ENCODE assay signal across 15 cellular contexts in the genomic region with DNA sequence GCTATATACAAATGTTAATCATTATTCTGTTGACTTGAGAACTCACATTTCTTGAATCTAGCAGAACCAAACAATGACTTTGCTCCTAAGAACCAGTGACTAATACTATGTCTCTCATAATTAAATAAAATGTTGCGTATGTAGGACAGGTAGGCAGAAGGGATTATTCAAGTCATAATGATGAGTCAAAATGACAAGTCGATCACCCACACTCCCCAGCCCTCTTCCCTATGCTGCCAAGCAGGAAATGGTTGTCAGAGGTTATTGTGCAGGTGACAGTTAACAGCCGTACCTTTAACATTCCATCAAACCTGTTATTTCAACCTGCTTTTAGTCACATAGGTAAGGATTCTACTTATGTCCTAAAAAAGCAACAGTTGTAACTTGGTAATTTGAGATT. TPM values are rescaled to one million over a fixed set of nuclear protein-coding genes. Genes with fewer than 3 reads are reported as not detected.
DNase-seq lines count a peak whose midpoint lies in the region; ATAC-seq and TF ChIP-seq lines count a peak whose summit lies in the region.
"Had no signal": no experiment of that assay in that cellular context is flagged by ENCODE, and none has a peak within 500 bp of the region (broad histone marks: within the 10 kb centered on the region; RNA-seq: fewer than 3 reads in every experiment).

No MANE protein-coding gene starts in this region.

- H3K4me3 Mint-ChIP-seq in activated T-helper 17 cell treated with anti-CD3 and anti-CD28 coated beads, Interleukin-2, amount 50 U/mL, for 72 hours, result peak overlapping the region; percentile 54
- no peak overlapping the region for H3K4me3 Mint-ChIP-seq in stimulated activated naive CD8-positive, alpha-beta T cell treated with anti-CD3 and anti-CD28 coated beads, Interleukin-15, Interleukin-2, amounts not matched to agents 100 ng/mL and 50 ng/mL, for 24 hours
- H3K4me3 Mint-ChIP-seq in immature natural killer cell, result no peak overlapping the region

- no peaks in the 10 kb centered on the region for H3K36me3 Mint-ChIP-seq in activated T-helper 17 cell treated with anti-CD3 and anti-CD28 coated beads, Interleukin-2, amount 50 U/mL, for 72 hours (ENCODE audit: low read depth)
- no peaks in the 10 kb centered on the region for H3K36me3 Mint-ChIP-seq in stimulated activated naive CD8-positive, alpha-beta T cell treated with anti-CD3 and anti-CD28 coated beads, Interleukin-15, Interleukin-2, amounts not matched to agents 100 ng/mL and 50 ng/mL, for 24 hours (ENCODE audit: low read depth)
- no peaks in the 10 kb centered on the region for H3K36me3 Mint-ChIP-seq in immature natural killer cell
- H3K36me3 Mint-ChIP-seq: CD8-positive, alpha-beta memory T cell had no signal

- peaks cover 4% of the 10 kb centered on the region for H3K9me3 Mint-ChIP-seq in activated T-helper 17 cell treated with anti-CD3 and anti-CD28 coated beads, Interleukin-2, amount 50 U/mL, for 72 hours
- no peaks in the 10 kb centered on the region for H3K9me3 Mint-ChIP-seq in stimulated activated naive CD8-positive, alpha-beta T cell treated with anti-CD3 and anti-CD28 coated beads, Interleukin-15, Interleukin-2, amounts not matched to agents 100 ng/mL and 50 ng/mL, for 24 hours
- peaks cover 0 to 1% (median 0%) of the 10 kb centered on the region in 6 donors for H3K9me3 Mint-ChIP-seq in immature natural killer cell
- H3K9me3 Mint-ChIP-seq: CD8-positive, alpha-beta memory T cell had no signal

- no peaks in the 10 kb centered on the region for H3K9me3 ChIP-seq in left ventricle myocardium inferior (replicated peaks)
- H3K9me3 ChIP-seq: ascending aorta, gastroesophageal sphincter, right atrium auricular region, vagina had no signal

- peak; percentile 97 for ATAC-seq in activated T-helper 17 cell treated with anti-CD3 and anti-CD28 coated beads, Interleukin-2, amount 50 U/mL, for 72 hours (replicated peaks)
- ATAC-seq: gastroesophageal sphincter had no signal

- no peaks in the 10 kb centered on the region for H3K27me3 ChIP-seq in left ventricle myocardium inferior (ENCODE audit: low read depth)
- H3K27me3 ChIP-seq: ascending aorta, gastroesophageal sphincter, right atrium auricular region, vagina had no signal

- H3K4me1 ChIP-seq in left ventricle myocardium inferior, result no peaks in the 10 kb centered on the region
- H3K4me1 ChIP-seq: ascending aorta, gastroesophageal sphincter, right atrium auricular region, vagina had no signal

- H3K27me3 Mint-ChIP-seq in activated T-helper 17 cell treated with anti-CD3 and anti-CD28 coated beads, Interleukin-2, amount 50 U/mL, for 72 hours, result no peaks in the 10 kb centered on the region
- H3K27me3 Mint-ChIP-seq in stimulated activated naive CD8-positive, alpha-beta T cell treated with anti-CD3 and anti-CD28 coated beads, Interleukin-15, Interleukin-2, amounts not matched to agents 100 ng/mL and 50 ng/mL, for 24 hours, result no peaks in the 10 kb centered on the region
- H3K27me3 Mint-ChIP-seq in immature natural killer cell (ENCODE audit: low read depth in 3 of 3), result peaks cover 0 to 5% (median 3%) of the 10 kb centered on the region in 3 donors

- H3K4me3 ChIP-seq in left ventricle myocardium inferior (no peak overlapping the region), foreskin fibroblast (ENCODE audit: low read depth in 1 of 2, low read length in 2 of 2) (no peak overlapping the region)
- H3K4me3 ChIP-seq: ascending aorta, gastroesophageal sphincter, right atrium auricular region, vagina had no signal

- intact Hi-C loops in head of caudate nucleus (cut with DNase I), result no loop called here
- intact Hi-C loops in left ventricle myocardium inferior (cut with micrococcal nuclease), result no loop called here

- H3K27ac Mint-ChIP-seq in activated T-helper 17 cell treated with anti-CD3 and anti-CD28 coated beads, Interleukin-2, amount 50 U/mL, for 72 hours, result peak overlapping the region; percentile 83
- H3K27ac Mint-ChIP-seq in stimulated activated naive CD8-positive, alpha-beta T cell treated with anti-CD3 and anti-CD28 coated beads, Interleukin-15, Interleukin-2, amounts not matched to agents 100 ng/mL and 50 ng/mL, for 24 hours, result peak overlapping the region; percentile 63
- no peak overlapping the region for H3K27ac Mint-ChIP-seq in immature natural killer cell
- H3K27ac Mint-ChIP-seq: CD8-positive, alpha-beta memory T cell had no signal

- no peak overlapping the region for H3K27ac ChIP-seq in left ventricle myocardium inferior (replicated peaks)
- H3K27ac ChIP-seq: ascending aorta, gastroesophageal sphincter, right atrium auricular region, vagina had no signal

- H3K4me1 Mint-ChIP-seq in activated T-helper 17 cell treated with anti-CD3 and anti-CD28 coated beads, Interleukin-2, amount 50 U/mL, for 72 hours, result peaks cover 19% of the 10 kb centered on the region
- H3K4me1 Mint-ChIP-seq in stimulated activated naive CD8-positive, alpha-beta T cell treated with anti-CD3 and anti-CD28 coated beads, Interleukin-15, Interleukin-2, amounts not matched to agents 100 ng/mL and 50 ng/mL, for 24 hours (ENCODE audit: low read depth), result peaks cover 33% of the 10 kb centered on the region
- H3K4me1 Mint-ChIP-seq in immature natural killer cell, result peaks cover 11 to 12% of the 10 kb centered on the region in 2 donors

- no peak for TF ChIP-seq CTCF in left ventricle myocardium inferior (IDR thresholded peaks at IDR 0.05; ENCODE audit: borderline replicate concordance)
- no peak for TF ChIP-seq CTCF in foreskin fibroblast (IDR thresholded peaks at IDR 0.05; ENCODE audit: low read depth, low read length)

- peak; percentile 29 for DNase-seq in activated naive CD4-positive, alpha-beta T cell treated with Interleukin-2 at 50 U/mL for 16 hours
- DNase-seq in activated naive CD4-positive, alpha-beta T cell (lab: John Stamatoyannopoulos, UW), result no peak
- DNase-seq in head of caudate nucleus (peak in 27 of 42 donors; percentile 1 to 66 (median 21)), left ventricle myocardium inferior (no peak), immature natural killer cell (no peak), foreskin fibroblast (no peak)
- DNase-seq: CD8-positive, alpha-beta memory T cell; NCI-H1436; NCI-H2171 treated with DMSO at 0.1 percent for 48 hours had no signal

- H3K36me3 ChIP-seq in left ventricle myocardium inferior, result no peaks in the 10 kb centered on the region
- H3K36me3 ChIP-seq: ascending aorta, gastroesophageal sphincter, right atrium auricular region, vagina had no signal

RNA-seq across cellular contexts. Expression of a gene that starts 22.0 kb away (rescaled TPM):
- total RNA-seq in activated T-helper 17 cell treated with anti-CD3 and anti-CD28 coated beads, Interleukin-2, amount 50 U/mL, for 72 hours, result 10 to 100 TPM; 43.1 to 43.4 TPM
- total RNA-seq in left ventricle myocardium inferior, result 0.80 TPM
- 100 to 1,000 TPM in 2 of 3 donors, 10 to 100 TPM in 1; 94.0 to 114 (median 104) TPM for polyA plus RNA-seq in immature natural killer cell

Comparison
In these comparisons a context has a peak if more than half of its experiments do, and no peak if none do; other contexts are left out.
1. DNase-seq: peak in activated naive CD4-positive, alpha-beta T cell treated with Interleukin-2 at 50 U/mL for 16 hours (single experiment) and head of caudate nucleus (27 of 42); none in activated naive CD4-positive, alpha-beta T cell (0 of 4), left ventricle myocardium inferior (single experiment), immature natural killer cell (0 of 3) and foreskin fibroblast (0 of 2).
2. H3K27ac Mint-ChIP-seq: peak in activated T-helper 17 cell treated with anti-CD3 and anti-CD28 coated beads, Interleukin-2, amount 50 U/mL, for 72 hours (single experiment) and stimulated activated naive CD8-positive, alpha-beta T cell treated with anti-CD3 and anti-CD28 coated beads, Interleukin-15, Interleukin-2, amounts not matched to agents 100 ng/mL and 50 ng/mL, for 24 hours (single experiment); none in immature natural killer cell (0 of 6).
3. RNA of a gene that starts 22.0 kb away (total RNA-seq): 43.1 to 43.4 TPM in activated T-helper 17 cell treated with anti-CD3 and anti-CD28 coated beads, Interleukin-2, amount 50 U/mL, for 72 hours; 0.80 TPM in left ventricle myocardium inferior (single experiment); every median in the first group is over 10 times any median in the second.